In the genomic region with DNA sequence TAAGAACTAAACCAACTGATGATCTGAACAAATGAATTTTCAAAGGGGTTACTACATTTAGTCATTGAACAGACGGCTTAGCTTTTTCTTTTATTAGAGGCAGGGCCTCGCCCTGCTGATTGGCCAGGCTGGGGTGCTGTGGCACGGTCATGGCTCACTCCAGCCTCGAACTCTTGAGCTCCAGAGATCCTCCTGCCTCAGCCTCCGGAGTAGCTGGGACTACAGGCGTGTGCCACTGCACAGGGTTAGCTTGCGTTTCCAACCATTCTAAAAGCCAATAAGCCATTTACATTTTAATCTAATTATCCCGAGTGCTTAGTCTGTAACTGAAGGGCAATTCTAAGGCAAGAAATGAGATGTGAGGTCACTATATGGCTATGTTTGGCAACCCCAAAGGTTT, we compare ENCODE assay signal across 8 cellular contexts. TPM values are rescaled to one million over a fixed set of nuclear protein-coding genes. Genes with fewer than 3 reads are reported as not detected.
DNase-seq lines count a peak whose midpoint lies in the region; ATAC-seq and TF ChIP-seq lines count a peak whose summit lies in the region.

No MANE protein-coding gene starts in this region.

- H3K9me3 ChIP-seq in WERI-Rb-1 (ENCODE audit: severe bottlenecking), result no peaks in the 10 kb centered on the region
- no peaks in the 10 kb centered on the region for H3K9me3 ChIP-seq in sigmoid colon

- TF ChIP-seq EP300 in sigmoid colon (IDR thresholded peaks at IDR 0.05), result no peak

- H3K4me1 ChIP-seq in sigmoid colon, result peaks cover 0 to 18% (median 12%) of the 10 kb centered on the region in 4 donors

- H3K36me3 ChIP-seq in WERI-Rb-1, result peaks cover 12% of the 10 kb centered on the region; the same call in 1 of the 2 replicates
- no peaks in the 10 kb centered on the region for H3K36me3 ChIP-seq in sigmoid colon

- intact Hi-C loops in sigmoid colon (cut with DNase I), result loop anchor here (2.0 kb wide), 1 partner anchor 186 kb away; a partner anchor contains a TSS

- peak; percentile 6 for DNase-seq in NCI-H2227 (lab: John Stamatoyannopoulos, UW; ENCODE audit: unreplicated experiment)
- DNase-seq in NCI-H2227 treated with DMSO at 0.1 percent for 48 hours (lab: John Stamatoyannopoulos, UW), result no peak
- DNase-seq in WERI-Rb-1, result peak; percentile 19
- peak; percentile 7 for DNase-seq in fibroblast of mammary gland (ENCODE audit: low read depth)
- DNase-seq in sigmoid colon, result no peak
- DNase-seq in NCI-H187 treated with DMSO at 0.1 percent for 48 hours (lab: John Stamatoyannopoulos, UW), result no peak
- no peak for DNase-seq in HCEC 1CT

- H3K27ac ChIP-seq in WERI-Rb-1, result peak overlapping the region; percentile 95
- peak overlapping the region; percentile 92 to 100 (median 98) for H3K27ac ChIP-seq in sigmoid colon

- no peak for ATAC-seq in HG02759 (IDR thresholded peaks at IDR 0.05; ENCODE audit: unreplicated experiment)

- WGBS in sigmoid colon, 2 donors, result 19 to 46% methylated on average over 8 of the region's 8 CpGs

- H3K27me3 ChIP-seq in WERI-Rb-1 (ENCODE audit: insufficient read depth, low read depth, severe bottlenecking) (no peaks in the 10 kb centered on the region), sigmoid colon (no peaks in the 10 kb centered on the region)

- TF ChIP-seq POLR2A in sigmoid colon (IDR thresholded peaks at IDR 0.05), result no peak

- TF ChIP-seq CTCF in WERI-Rb-1 (IDR thresholded peaks at IDR 0.05; ENCODE audit: low read depth, low read length), result no peak
- TF ChIP-seq CTCF in fibroblast of mammary gland (conservative IDR thresholded peaks at IDR 0.05; ENCODE audit: control insufficient read depth, insufficient read depth, low read depth, low read length), result no peak
- TF ChIP-seq CTCF in sigmoid colon (IDR thresholded peaks at IDR 0.05), result no peak

- peak overlapping the region; percentile 62 for H3K4me3 ChIP-seq in WERI-Rb-1 (ENCODE audit: low read depth, low read length)
- H3K4me3 ChIP-seq in fibroblast of mammary gland (ENCODE audit: control insufficient read depth, low read depth, low read length), result peak overlapping the region; percentile 92
- peak overlapping the region; percentile 67 to 94 (median 92) for H3K4me3 ChIP-seq in sigmoid colon

RNA-seq across cellular contexts. Expression of a gene that starts 1.7 kb away (rescaled TPM):
- 10 to 100 TPM; 63.8 to 80.0 (median 71.6) TPM for total RNA-seq in sigmoid colon
- polyA plus RNA-seq in sigmoid colon, result 10 to 100 TPM in 2 of 3 donors, 1 to 10 TPM in 1; 8.4 to 20.8 (median 13.2) TPM

Comparison
In these comparisons a context has a peak if more than half of its experiments do, and no peak if none do; other contexts are left out.
1. DNase-seq: peak in NCI-H2227 (single experiment), WERI-Rb-1 (single experiment) and fibroblast of mammary gland (single experiment); none in NCI-H2227 treated with DMSO at 0.1 percent for 48 hours (single experiment), sigmoid colon (single experiment), NCI-H187 treated with DMSO at 0.1 percent for 48 hours (single experiment) and HCEC 1CT (single experiment).
2. Peak in every context shown above with its lines, with median percentiles within 50 percentile points of each other: H3K4me3 ChIP-seq.